Comparison of ENCODE assay signal across 23 cellular contexts in the genomic region with DNA sequence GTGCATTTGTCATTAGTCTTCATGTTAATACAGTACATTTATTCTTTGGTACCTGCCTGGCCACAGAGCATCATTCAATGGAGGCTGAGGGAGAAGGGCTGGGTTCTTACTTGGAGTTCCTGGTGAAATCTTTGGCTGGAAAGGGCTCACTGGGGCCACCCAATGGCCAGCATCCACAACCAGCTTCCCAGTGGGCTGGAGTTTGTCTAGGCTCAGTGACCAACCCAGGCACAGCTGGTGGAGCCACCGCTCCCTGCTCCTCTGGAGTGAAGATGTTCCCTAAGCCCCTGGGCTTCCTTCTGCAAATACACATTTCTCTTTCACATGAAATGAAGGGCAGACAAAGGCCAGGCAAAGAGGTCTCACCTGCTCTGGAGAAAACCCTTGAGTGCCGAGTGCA. TPM values are rescaled to one million over a fixed set of nuclear protein-coding genes. Genes with fewer than 3 reads are reported as not detected.
DNase-seq lines count a peak whose midpoint lies in the region; ATAC-seq and TF ChIP-seq lines count a peak whose summit lies in the region.
"Had no signal": no experiment of that assay in that cellular context is flagged by ENCODE, and none has a peak within 500 bp of the region (broad histone marks: within the 10 kb centered on the region; RNA-seq: fewer than 3 reads in every experiment).

No MANE protein-coding gene starts in this region.

- TF ChIP-seq CTCF in GM13977 (IDR thresholded peaks at IDR 0.05; ENCODE audit: extremely low read depth, insufficient read depth, missing control alignments) (peak; percentile 4), OCI-LY7 (conservative IDR thresholded peaks at IDR 0.05; ENCODE audit: low read length) (peak; percentile 41), chondrocyte (IDR thresholded peaks at IDR 0.05) (no peak), neural progenitor cell (IDR thresholded peaks at IDR 0.05) (peak; percentile 18), transverse colon (IDR thresholded peaks at IDR 0.05) (no peak)

- no peak for TF ChIP-seq EP300 in transverse colon (IDR thresholded peaks at IDR 0.05; ENCODE audit: low read depth)

- H3K27ac ChIP-seq in OCI-LY7 (ENCODE audit: low read depth, low read length, poor library complexity, severe bottlenecking), result no peak overlapping the region
- H3K27ac ChIP-seq in neural progenitor cell, result no peak overlapping the region
- no peak overlapping the region for H3K27ac ChIP-seq in transverse colon
- H3K27ac ChIP-seq: GM23248, thyroid gland, VCaP had no signal

- no peak for DNase-seq in GM13977 (ENCODE audit: low spot score)
- no peak for DNase-seq in OCI-LY7 (ENCODE audit: low spot score)
- DNase-seq in chondrocyte (ENCODE audit: low spot score), result no peak
- peak; percentile 17 for DNase-seq in neural progenitor cell (ENCODE audit: low spot score)
- DNase-seq in transverse colon, result no peak
- no peak for DNase-seq in AG08396 (ENCODE audit: low spot score)
- no peak for DNase-seq in NCI-H2227 treated with DMSO at 0.1 percent for 48 hours (lab: John Stamatoyannopoulos, UW)
- DNase-seq: Calu3; heart left ventricle; naive B cell; NCI-H1694 treated with DMSO at 0.1 percent for 48 hours; NCI-H2171 treated with DMSO at 0.1 percent for 48 hours; nucleus accumbens; spleen; stimulated activated CD4-positive, alpha-beta T cell treated with anti-CD3 and anti-CD28 coated beads, Interleukin-2, amount 100 ng/mL, for 48 hours; stimulated activated naive CD4-positive, alpha-beta T cell treated with Interleukin-2 at 50 U/mL for 16 hours; thyroid gland had no signal

- H3K4me2 ChIP-seq in OCI-LY7 (ENCODE audit: low read length) (no peak overlapping the region), neural progenitor cell (no peak overlapping the region)

- H3K27me3 Mint-ChIP-seq in chondrocyte (ENCODE audit: low read depth), result no peaks in the 10 kb centered on the region
- no peaks in the 10 kb centered on the region for H3K27me3 Mint-ChIP-seq in neural progenitor cell (ENCODE audit: insufficient read depth, low read depth)
- H3K27me3 Mint-ChIP-seq: activated naive CD8-positive, alpha-beta T cell; naive B cell had no signal

- in situ Hi-C loops in GM13977 (cut with MboI; ENCODE audit: low pct_unique_long_range_greater_than_20kb, low sequenced_read_pairs, unreplicated experiment), result no loop called here
- in situ Hi-C loops in transverse colon (cut with MboI; ENCODE audit: low pct_ligation_motif_present in 1 of 4, low pct_unique_long_range_greater_than_20kb in 1 of 4, low sequenced_read_pairs in 3 of 4), result no loop called here

- H3K36me3 ChIP-seq in OCI-LY7 (ENCODE audit: insufficient read depth, low read length) (no peaks in the 10 kb centered on the region), neural progenitor cell (no peaks in the 10 kb centered on the region), transverse colon (no peaks in the 10 kb centered on the region)
- H3K36me3 ChIP-seq: thyroid gland had no signal

- H3K79me2 ChIP-seq in OCI-LY7 (ENCODE audit: insufficient read depth, low read depth, low read length), result no peaks in the 10 kb centered on the region
- H3K79me2 ChIP-seq in neural progenitor cell (ENCODE audit: low read depth), result no peaks in the 10 kb centered on the region

- peak overlapping the region; percentile 5 for H3K27ac Mint-ChIP-seq in chondrocyte (ENCODE audit: unreplicated experiment)
- H3K27ac Mint-ChIP-seq in neural progenitor cell, result no peak overlapping the region
- H3K27ac Mint-ChIP-seq: activated naive CD8-positive, alpha-beta T cell; T-helper 2 cell treated with Interferon-gamma antibody and Interleukin-4, amounts not matched to agents 5 μg/mL and 100 μg/mL, for 36 hours had no signal

- POLR2A ChIA-PET in OCI-LY7 (lab: Charles Lee), result no interaction called here

- H4K20me1 ChIP-seq in OCI-LY7 (ENCODE audit: insufficient read depth, low read length) (no peaks in the 10 kb centered on the region), neural progenitor cell (ENCODE audit: low read depth) (no peaks in the 10 kb centered on the region)

- H3K4me1 Mint-ChIP-seq in chondrocyte (ENCODE audit: low read depth) (peaks cover 32% of the 10 kb centered on the region), neural progenitor cell (no peaks in the 10 kb centered on the region)
- H3K4me1 Mint-ChIP-seq: CD14-positive monocyte had no signal

- no peak overlapping the region for H3K9ac ChIP-seq in neural progenitor cell
- H3K9ac ChIP-seq: GM23248 had no signal

- no peaks in the 10 kb centered on the region for H3K9me2 ChIP-seq in OCI-LY7 (ENCODE audit: insufficient read depth, low read length)

- CTCF ChIA-PET in OCI-LY7 (lab: Charles Lee; ENCODE audit: unreplicated experiment), result interaction anchor here (1.1 kb wide), 1 partner anchor 10 kb away, joined by 3 read pairs; no protein-coding TSS in a partner anchor

- intact Hi-C loops in OCI-LY7 (cut with micrococcal nuclease; ENCODE audit: unreplicated experiment), result no loop called here
- intact Hi-C loops in transverse colon (cut with DNase I; ENCODE audit: low total_unique reads), result no loop called here

- WGBS in transverse colon (ENCODE audit: low coverage in 1 of 2), 2 donors, result 97 to 100% methylated on average over 1 to 2 of the region's 2 CpGs

- H3K9me3 Mint-ChIP-seq in chondrocyte (ENCODE audit: low read depth), result no peaks in the 10 kb centered on the region
- no peaks in the 10 kb centered on the region for H3K9me3 Mint-ChIP-seq in neural progenitor cell
- H3K9me3 Mint-ChIP-seq: CD14-positive monocyte; naive B cell; T-helper 2 cell treated with Interferon-gamma antibody and Interleukin-4, amounts not matched to agents 5 μg/mL and 100 μg/mL, for 36 hours had no signal

- peaks cover 15% of the 10 kb centered on the region for H3K4me1 ChIP-seq in OCI-LY7 (ENCODE audit: insufficient read depth, low read length, poor library complexity, severe bottlenecking)
- H3K4me1 ChIP-seq in neural progenitor cell, result no peaks in the 10 kb centered on the region
- H3K4me1 ChIP-seq in transverse colon, result no peaks in the 10 kb centered on the region
- H3K4me1 ChIP-seq: thyroid gland had no signal

- H3F3A ChIP-seq in neural progenitor cell (ENCODE audit: low read depth), result no peaks in the 10 kb centered on the region

- BruUV-seq in OCI-LY7 (replicated peaks; lab: Mats Ljungman, UMichigan), result no TSS peak

- H3K36me3 Mint-ChIP-seq in chondrocyte (ENCODE audit: low read depth), result peaks cover 19% of the 10 kb centered on the region
- peaks cover 4% of the 10 kb centered on the region for H3K36me3 Mint-ChIP-seq in neural progenitor cell
- H3K36me3 Mint-ChIP-seq: CD14-positive monocyte had no signal

- H3K4me3 Mint-ChIP-seq in chondrocyte (ENCODE audit: unreplicated experiment), result no peak overlapping the region
- H3K4me3 Mint-ChIP-seq in neural progenitor cell, result no peak overlapping the region
- H3K4me3 Mint-ChIP-seq: activated naive CD8-positive, alpha-beta T cell; CD14-positive monocyte; naive B cell; T-helper 2 cell treated with Interferon-gamma antibody and Interleukin-4, amounts not matched to agents 5 μg/mL and 100 μg/mL, for 36 hours had no signal

- H3K9me3 ChIP-seq in OCI-LY7 (ENCODE audit: low read length), result no peaks in the 10 kb centered on the region
- H3K9me3 ChIP-seq in neural progenitor cell (ENCODE audit: low read depth), result no peaks in the 10 kb centered on the region
- H3K9me3 ChIP-seq in transverse colon, result no peaks in the 10 kb centered on the region
- H3K9me3 ChIP-seq: heart left ventricle, spleen, thyroid gland had no signal

- H3K4me3 ChIP-seq in OCI-LY7 (ENCODE audit: low read depth, low read length, poor library complexity, severe bottlenecking) (no peak overlapping the region), neural progenitor cell (no peak overlapping the region), transverse colon (no peak overlapping the region)
- H3K4me3 ChIP-seq: GM23248, heart left ventricle, spleen, thyroid gland had no signal

- H3K27me3 ChIP-seq in neural progenitor cell, result no peaks in the 10 kb centered on the region
- no peaks in the 10 kb centered on the region for H3K27me3 ChIP-seq in transverse colon
- H3K27me3 ChIP-seq: heart left ventricle, spleen, thyroid gland had no signal

- H2AFZ ChIP-seq in OCI-LY7 (ENCODE audit: low read length), result no peak overlapping the region
- no peak overlapping the region for H2AFZ ChIP-seq in neural progenitor cell (replicated peaks)
- H2AFZ ChIP-seq: GM23248 had no signal

- no peak for ATAC-seq in HG03135 (IDR thresholded peaks at IDR 0.05; ENCODE audit: unreplicated experiment)

- no peak for TF ChIP-seq POLR2A in transverse colon (IDR thresholded peaks at IDR 0.05)

RNA-seq across cellular contexts. Expression of gene EHD3, which starts 34.4 kb away (rescaled TPM):
- total RNA-seq in OCI-LY7 (2014; rRNA removed; shearing (Covaris generic)), result 0.73 and 0.98 TPM in 2 replicates
- 2.5 and 3.4 TPM in 2 replicates for total RNA-seq in OCI-LY7 (2022)
- 22.3 to 29.9 TPM (median 24.0 TPM) in 3 replicates for total RNA-seq in chondrocyte
- total RNA-seq in neural progenitor cell (ENCODE audit: low replicate concordance), result 3.9 and 10.7 TPM in 2 replicates
- 10 to 100 TPM in 1 of 4 donors, 1 to 10 TPM in 3; 1.2 to 10.1 (median 3.6) TPM for total RNA-seq in transverse colon

RNA-seq across cellular contexts. Expression of gene CAPN14, which starts 51.0 kb away (rescaled TPM):
- 1.4 and 1.7 TPM in 2 replicates for total RNA-seq in OCI-LY7 (2014; rRNA removed; shearing (Covaris generic))
- total RNA-seq in OCI-LY7 (2022) (2.7 and 4.0 TPM in 2 replicates), chondrocyte (0.10 to 0.39 TPM (median 0.15 TPM) in 3 replicates), neural progenitor cell (ENCODE audit: low replicate concordance) (0.04 and 0.19 TPM in 2 replicates), transverse colon (under 1 TPM in 2 of 4 donors, not detected in 2; 0.14 to 0.16 TPM)

Comparison
In these comparisons a context has a peak if more than half of its experiments do, and no peak if none do; other contexts are left out.
1. CTCF ChIP-seq: peak in GM13977 (single experiment), OCI-LY7 (single experiment) and neural progenitor cell (single experiment); none in chondrocyte (single experiment) and transverse colon (0 of 5).